ENCODE assay signal across 9 cellular contexts in genomic region chr5:68242743-68243142, GRCh38. TPM values are rescaled to one million over a fixed set of nuclear protein-coding genes. Genes with fewer than 3 reads are reported as not detected.
DNase-seq lines count a peak whose midpoint lies in the region; ATAC-seq and TF ChIP-seq lines count a peak whose summit lies in the region.
"Had no signal": no experiment of that assay in that cellular context is flagged by ENCODE, and none has a peak within 500 bp of the region (broad histone marks: within the 10 kb centered on the region; RNA-seq: fewer than 3 reads in every experiment).

No MANE protein-coding gene starts in this region.

- peaks cover 18% of the 10 kb centered on the region for H3K36me3 Mint-ChIP-seq in T-cell

- H3K4me3 ChIP-seq in skeletal muscle cell (ENCODE audit: low read depth, low read length) = no peak overlapping the region

- H3K4me3 Mint-ChIP-seq in T-cell = peak overlapping the region in 1 of 3 donors; percentile 24

- no peaks in the 10 kb centered on the region for H3K27me3 Mint-ChIP-seq in T-cell

- peak overlapping the region; percentile 73 to 89 for H3K27ac Mint-ChIP-seq in T-cell

- ATAC-seq in T-cell (replicated peaks in 1 of 4) = no peak
- ATAC-seq in HG02885 (IDR thresholded peaks at IDR 0.05; ENCODE audit: poor library complexity, unreplicated experiment) = no peak

- POLR2A ChIA-PET in T-cell (lab: Charles Lee) = no interaction called here
- POLR2A ChIA-PET in HEK293T (lab: Yijun Ruan, JAX) = interaction anchor here (1.3 kb wide), 1 partner anchor 26 kb away, joined by 4 read pairs; no protein-coding TSS in a partner anchor

- peak; percentile 82 for DNase-seq in EH (ENCODE audit: low read depth)
- no peak for DNase-seq in T-cell
- DNase-seq in glomerular visceral epithelial cell (ENCODE audit: extremely low spot score) = peak; percentile 77
- peak; percentile 60 for DNase-seq in skeletal muscle cell (ENCODE audit: low read depth)
- no peak for DNase-seq in DMS53 (lab: John Stamatoyannopoulos, UW)
- no peak for DNase-seq in effector CD4-positive, alpha-beta T cell
- no peak for DNase-seq in HEK293T (ENCODE audit: extremely low spot score)
- DNase-seq: amygdala had no signal

- CTCF ChIA-PET in T-cell (lab: Charles Lee) = interaction anchor here (0.6 to 1.5 kb wide), 2 partner anchors 9 to 12 kb away, joined by 3 to 4 read pairs; no protein-coding TSS in a partner anchor
- CTCF ChIA-PET in HEK293T (lab: Yijun Ruan, JAX) = no interaction called here

- H3K4me1 Mint-ChIP-seq in T-cell = peaks cover 78 to 86% (median 86%) of the 10 kb centered on the region in 3 donors

- no peaks in the 10 kb centered on the region for H3K9me3 Mint-ChIP-seq in T-cell

TF ChIP-seq in HEK293T, 16 proteins besides CTCF, POLR2A, EP300 and RAD21:
- TF ChIP-seq TARDBP (IDR thresholded peaks at IDR 0.05) = no peak
- TF ChIP-seq NFRKB (IDR thresholded peaks at IDR 0.05) = no peak
- TF ChIP-seq BHLHE40 (IDR thresholded peaks at IDR 0.05; ENCODE audit: borderline replicate concordance) = no peak
- TF ChIP-seq FOXK2 (IDR thresholded peaks at IDR 0.05) = no peak
- no peak for TF ChIP-seq PKNOX1 (IDR thresholded peaks at IDR 0.05)
- no peak for TF ChIP-seq SP1 (IDR thresholded peaks at IDR 0.05)

RNA-seq across cellular contexts. Expression of gene PIK3R1, which starts 27.2 kb away (rescaled TPM):
- 100 to 1,000 TPM in 3 of 5 donors, 10 to 100 TPM in 2; 83.7 to 370 (median 105) TPM for total RNA-seq in T-cell

Comparison
In these comparisons a context has a peak if more than half of its experiments do, and no peak if none do; other contexts are left out.
1. DNase-seq: peak in EH (single experiment), glomerular visceral epithelial cell (single experiment) and skeletal muscle cell (single experiment); none in T-cell (0 of 34), DMS53 (single experiment), effector CD4-positive, alpha-beta T cell (single experiment) and HEK293T (single experiment).